In genomic region chr12:27595231-27595642, GRCh38 we compare ENCODE assay signal across 7 cellular contexts.
DNase-seq lines count a peak whose midpoint lies in the region; ATAC-seq and TF ChIP-seq lines count a peak whose summit lies in the region.

No MANE protein-coding gene starts in this region.

- H3K27ac ChIP-seq in suprapubic skin: peak overlapping the region; percentile 4

- ATAC-seq in GM21528 (IDR thresholded peaks at IDR 0.05; ENCODE audit: low FRiP score, unreplicated experiment) (no peak), GM19351 (IDR thresholded peaks at IDR 0.05; ENCODE audit: unreplicated experiment) (no peak)

- H3K9me3 ChIP-seq in suprapubic skin: no peaks in the 10 kb centered on the region

- no peak for TF ChIP-seq EP300 in suprapubic skin (IDR thresholded peaks at IDR 0.05)

- no peak for TF ChIP-seq POLR2A in suprapubic skin (IDR thresholded peaks at IDR 0.05)

- no peak for TF ChIP-seq CTCF in suprapubic skin (IDR thresholded peaks at IDR 0.05)

- peaks cover 33% of the 10 kb centered on the region for H3K4me1 ChIP-seq in suprapubic skin

- no peaks in the 10 kb centered on the region for H3K36me3 ChIP-seq in suprapubic skin

- no peak overlapping the region for H3K4me3 ChIP-seq in suprapubic skin

- H3K27me3 ChIP-seq in suprapubic skin: no peaks in the 10 kb centered on the region

- 64% methylated on average over 16 of the region's 16 CpGs for WGBS in suprapubic skin

- DNase-seq in NCI-H69 (lab: John Stamatoyannopoulos, UW) (peak; percentile 17), dermis blood vessel endothelial cell (peak; percentile 78), lung microvascular endothelial cell (ENCODE audit: low read depth in 2 of 2) (peak; percentile 66 to 92), suprapubic skin (ENCODE audit: low spot score in 2 of 2) (no peak), NOMO-1 treated with dmso at 0.1 percent for 144 hours (lab: John Stamatoyannopoulos, UW; ENCODE audit: unreplicated experiment) (no peak)

Comparison
In these comparisons a context has a peak if more than half of its experiments do, and no peak if none do; other contexts are left out.
1. DNase-seq: peak in NCI-H69 (single experiment), dermis blood vessel endothelial cell (single experiment) and lung microvascular endothelial cell (2 of 2); none in suprapubic skin (0 of 2) and NOMO-1 treated with dmso at 0.1 percent for 144 hours (single experiment).